1 cellular context compared by ENCODE assay signal in genomic region chr4:56512166-56512565, GRCh38.
A peak's percentile ranks its signal among the peaks of the same experiment; 100 is the strongest.
TF ChIP-seq lines count a peak whose summit lies in the region.

No MANE protein-coding gene starts in this region.

TF ChIP-seq in K562, 482 proteins besides CTCF, POLR2A, EP300 and RAD21 (continued from another document):
- TF ChIP-seq, protein P1, sequence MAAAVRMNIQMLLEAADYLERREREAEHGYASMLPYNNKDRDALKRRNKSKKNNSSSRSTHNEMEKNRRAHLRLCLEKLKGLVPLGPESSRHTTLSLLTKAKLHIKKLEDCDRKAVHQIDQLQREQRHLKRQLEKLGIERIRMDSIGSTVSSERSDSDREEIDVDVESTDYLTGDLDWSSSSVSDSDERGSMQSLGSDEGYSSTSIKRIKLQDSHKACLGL (CRISPR knock-in tag; IDR thresholded peaks at IDR 0.05; ENCODE audit: borderline replicate concordance, poor library complexity, severe bottlenecking), result no peak
- TF ChIP-seq, protein P2, sequence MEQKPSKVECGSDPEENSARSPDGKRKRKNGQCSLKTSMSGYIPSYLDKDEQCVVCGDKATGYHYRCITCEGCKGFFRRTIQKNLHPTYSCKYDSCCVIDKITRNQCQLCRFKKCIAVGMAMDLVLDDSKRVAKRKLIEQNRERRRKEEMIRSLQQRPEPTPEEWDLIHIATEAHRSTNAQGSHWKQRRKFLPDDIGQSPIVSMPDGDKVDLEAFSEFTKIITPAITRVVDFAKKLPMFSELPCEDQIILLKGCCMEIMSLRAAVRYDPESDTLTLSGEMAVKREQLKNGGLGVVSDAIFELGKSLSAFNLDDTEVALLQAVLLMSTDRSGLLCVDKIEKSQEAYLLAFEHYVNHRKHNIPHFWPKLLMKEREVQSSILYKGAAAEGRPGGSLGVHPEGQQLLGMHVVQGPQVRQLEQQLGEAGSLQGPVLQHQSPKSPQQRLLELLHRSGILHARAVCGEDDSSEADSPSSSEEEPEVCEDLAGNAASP (IDR thresholded peaks at IDR 0.05), result peak; percentile 69
- TF ChIP-seq PRDM10 (IDR thresholded peaks at IDR 0.05; ENCODE audit: partially characterized antibody) (peak; percentile 13), DPF2 (IDR thresholded peaks at IDR 0.05) (peak; percentile 52), JUND (IDR thresholded peaks at IDR 0.05; ENCODE audit: borderline replicate concordance, low read depth, low read length) (no peak; the same call in 1 of the 2 replicates), JUND (tag; IDR thresholded peaks at IDR 0.05; ENCODE audit: borderline replicate concordance, low read depth, low read length) (0 out of 3 replicates have a peak, but pooled peaks have one; percentile 60), JUNB (CRISPR knock-in tag; conservative IDR thresholded peaks at IDR 0.05) (no peak), HES1 (IDR thresholded peaks at IDR 0.05; ENCODE audit: low read depth) (no peak)
- TF ChIP-seq, protein P3, sequence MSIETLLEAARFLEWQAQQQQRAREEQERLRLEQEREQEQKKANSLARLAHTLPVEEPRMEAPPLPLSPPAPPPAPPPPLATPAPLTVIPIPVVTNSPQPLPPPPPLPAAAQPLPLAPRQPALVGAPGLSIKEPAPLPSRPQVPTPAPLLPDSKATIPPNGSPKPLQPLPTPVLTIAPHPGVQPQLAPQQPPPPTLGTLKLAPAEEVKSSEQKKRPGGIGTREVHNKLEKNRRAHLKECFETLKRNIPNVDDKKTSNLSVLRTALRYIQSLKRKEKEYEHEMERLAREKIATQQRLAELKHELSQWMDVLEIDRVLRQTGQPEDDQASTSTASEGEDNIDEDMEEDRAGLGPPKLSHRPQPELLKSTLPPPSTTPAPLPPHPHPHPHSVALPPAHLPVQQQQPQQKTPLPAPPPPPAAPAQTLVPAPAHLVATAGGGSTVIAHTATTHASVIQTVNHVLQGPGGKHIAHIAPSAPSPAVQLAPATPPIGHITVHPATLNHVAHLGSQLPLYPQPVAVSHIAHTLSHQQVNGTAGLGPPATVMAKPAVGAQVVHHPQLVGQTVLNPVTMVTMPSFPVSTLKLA (conservative IDR thresholded peaks at IDR 0.05), result 0 out of 4 replicates have a peak, but pooled peaks of 1 of the 2 experiments have one; percentile 9
